8 cellular contexts compared by ENCODE assay signal in genomic region chr5:115169392-115170127, GRCh38. TPM values are rescaled to one million over a fixed set of nuclear protein-coding genes. Genes with fewer than 3 reads are reported as not detected.
DNase-seq lines count a peak whose midpoint lies in the region; ATAC-seq and TF ChIP-seq lines count a peak whose summit lies in the region.

TSS of gene TRIM36 (minus strand) at chr5:115169908. CDS start at chr5:115169634, 274 bp downstream.

- ATAC-seq in GM21367 (IDR thresholded peaks at IDR 0.05; ENCODE audit: unreplicated experiment) = peak; percentile 98

- H3K4me3 ChIP-seq in Caco-2 (ENCODE audit: low read depth, low read length) = peak within 1 kb of the TSS; percentile 44
- peak within 1 kb of the TSS; percentile 86 for H3K4me3 ChIP-seq in endodermal cell (ENCODE audit: low read length)

- H3K4me1 ChIP-seq in Caco-2 (peaks cover 7% of the 10 kb centered on the region), endodermal cell (ENCODE audit: control insufficient read depth, insufficient read depth, low read length) (no peaks in the 10 kb centered on the region)

- H3K9me3 ChIP-seq in Caco-2 (peaks cover 4% of the 10 kb centered on the region), endodermal cell (ENCODE audit: control insufficient read depth, low read length) (peaks cover 38% of the 10 kb centered on the region)

- peak within 1 kb of the TSS; percentile 83 for H3K9ac ChIP-seq in endodermal cell (ENCODE audit: extremely low read depth, low read length, poor library complexity, severe bottlenecking)

- H3K27me3 Mint-ChIP-seq in Caco-2 (ENCODE audit: insufficient read depth, unreplicated experiment) = peaks cover 23% of the 10 kb centered on the region
- H3K27me3 Mint-ChIP-seq in endodermal cell (ENCODE audit: insufficient read depth) = peaks cover 27% of the 10 kb centered on the region

- intact Hi-C loops in Caco-2 (cut with micrococcal nuclease; ENCODE audit: unreplicated experiment) = no loop called here

- TF ChIP-seq CTCF in Caco-2 (IDR thresholded peaks at IDR 0.05; ENCODE audit: insufficient read depth in 1 of 2, low read depth in 1 of 2, low read length in 1 of 2, severe bottlenecking in 1 of 2, unreplicated experiment in 1 of 2) = peak in 1 of 2 experiments; percentile 15
- TF ChIP-seq CTCF in endodermal cell (conservative IDR thresholded peaks at IDR 0.05) = peak; percentile 29

- H3K27me3 ChIP-seq in Caco-2 (replicated peaks; ENCODE audit: control insufficient read depth, insufficient read depth, low read length) (no peaks in the 10 kb centered on the region), endodermal cell (ENCODE audit: control insufficient read depth, insufficient read depth, low read length, poor library complexity, severe bottlenecking) (peaks cover 22% of the 10 kb centered on the region)

- POLR2A ChIA-PET in Caco-2 (lab: Charles Lee) = no interaction called here

- H3K9me3 Mint-ChIP-seq in Caco-2 (ENCODE audit: unreplicated experiment) (peaks cover 15% of the 10 kb centered on the region), endodermal cell (peaks cover 37% of the 10 kb centered on the region)

- CTCF ChIA-PET in Caco-2 (lab: Charles Lee) = no interaction called here

- BruUV-seq in Caco-2 (replicated peaks; lab: Mats Ljungman, UMichigan) = no TSS peak

- H3K27ac Mint-ChIP-seq in Caco-2 (ENCODE audit: unreplicated experiment) = peak within 1 kb of the TSS; percentile 59
- peak within 1 kb of the TSS; percentile 92 for H3K27ac Mint-ChIP-seq in endodermal cell

- H3K27ac ChIP-seq in endodermal cell (ENCODE audit: low read depth, low read length) = peak within 1 kb of the TSS; percentile 89

- 0% methylated on average over 18 to 77 of the region's 77 CpGs for WGBS in endodermal cell (ENCODE audit: insufficient coverage in 1 of 2, insufficient read length in 1 of 2), 2 experiments

- H3K36me3 ChIP-seq in Caco-2 (ENCODE audit: control insufficient read depth, insufficient read depth, low read length) = no peaks in the 10 kb centered on the region
- peaks cover 5% of the 10 kb centered on the region for H3K36me3 ChIP-seq in endodermal cell (ENCODE audit: control insufficient read depth, insufficient read depth, low read length)

- peaks cover 7% of the 10 kb centered on the region for H3K36me3 Mint-ChIP-seq in Caco-2 (ENCODE audit: insufficient read depth, unreplicated experiment)
- peaks cover 34% of the 10 kb centered on the region for H3K36me3 Mint-ChIP-seq in endodermal cell (ENCODE audit: low read depth)

- DNase-seq in Caco-2 (peak; percentile 92 to 96), HT-29 (ENCODE audit: low spot score) (peak; percentile 94), NOMO-1 treated with DMSO at 0.1 percent for 48 hours (lab: John Stamatoyannopoulos, UW; ENCODE audit: unreplicated experiment) (peak; percentile 90), endodermal cell (peak; percentile 99), midbrain (lab: John Stamatoyannopoulos, UW) (peak; percentile 92)
- DNase-seq in activated CD8-positive, alpha-beta memory T cell treated with anti-CD3 and anti-CD28 coated beads, Interleukin-2, amount 50 U/mL, for 1 hour (ENCODE audit: extremely low read depth) = peak; percentile 80
- peak; percentile 82 to 86 for DNase-seq in stimulated activated CD8-positive, alpha-beta memory T cell treated with anti-CD3 and anti-CD28 coated beads, Interleukin-15, amount 100 ng/mL, for 4 hours (ENCODE audit: low read depth in 2 of 2)

- H3K4me3 Mint-ChIP-seq in Caco-2 (ENCODE audit: unreplicated experiment) = peak within 1 kb of the TSS; percentile 78
- peak within 1 kb of the TSS; percentile 80 for H3K4me3 Mint-ChIP-seq in endodermal cell

- H3K4me1 Mint-ChIP-seq in Caco-2 (ENCODE audit: low read depth, unreplicated experiment) (no peaks in the 10 kb centered on the region), endodermal cell (peaks cover 15% of the 10 kb centered on the region)

RNA-seq across cellular contexts. Expression of gene TRIM36, which starts in this region (rescaled TPM):
- total RNA-seq in Caco-2 (2022) (0.95 and 1.3 TPM in 2 replicates), endodermal cell (10 to 100 TPM; 13.3 to 17.3 TPM)
- 1.0 and 2.0 TPM in 2 replicates for total RNA-seq in HT-29 (2014; rRNA removed; shearing (Covaris generic))
- polyA plus RNA-seq in endodermal cell (2013, experiment 1 of 2) = 19.8 TPM
- polyA plus RNA-seq in endodermal cell (2013, experiment 2 of 2) = 19.7 TPM

Comparison
In these comparisons a context has a peak if more than half of its experiments do, and no peak if none do; other contexts are left out.
1. Peak in every context shown above with its lines: DNase-seq, ATAC-seq, H3K4me3 ChIP-seq and H3K27ac ChIP-seq.